Comparison of ENCODE assay signal across 8 cellular contexts in the genomic region with DNA sequence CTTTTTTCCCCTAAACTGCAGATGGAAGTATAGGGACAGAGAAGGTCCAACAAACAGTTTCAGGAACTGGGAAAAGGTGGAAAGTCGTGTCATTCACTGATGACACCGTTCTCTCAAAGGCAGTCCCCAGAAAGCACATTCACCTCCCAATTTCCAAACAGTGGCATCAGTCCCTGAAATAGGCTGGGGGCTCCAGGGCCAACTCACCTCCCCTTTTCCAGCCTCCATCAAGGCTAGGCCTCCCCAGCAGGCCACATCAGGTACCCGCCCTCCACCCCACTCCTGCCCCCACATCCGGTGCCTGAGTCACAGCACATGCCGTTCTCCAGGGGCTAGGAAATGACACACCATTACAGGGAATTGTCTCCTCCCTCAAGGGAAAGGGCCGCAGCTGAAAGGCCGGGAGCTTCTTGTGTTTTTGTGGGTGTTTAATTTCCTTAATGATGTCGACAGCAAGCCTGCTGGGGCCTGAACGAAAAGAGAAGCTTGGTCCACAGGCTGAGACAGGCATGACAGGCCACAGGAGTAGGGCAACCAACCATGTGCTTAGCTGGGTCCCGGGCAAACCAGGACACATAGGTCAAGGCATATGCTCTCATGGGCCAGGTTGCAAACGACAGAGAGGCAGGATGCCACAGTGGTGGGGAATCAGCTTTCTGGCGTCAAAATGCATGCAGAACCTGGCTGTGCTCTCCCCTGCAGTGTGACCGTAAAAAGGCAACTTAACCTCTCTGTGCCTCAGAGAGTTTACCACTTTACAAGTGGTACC. TPM values are rescaled to one million over a fixed set of nuclear protein-coding genes. Genes with fewer than 3 reads are reported as not detected.
A peak's percentile ranks its signal among the peaks of the same experiment; 100 is the strongest.
DNase-seq lines count a peak whose midpoint lies in the region; ATAC-seq and TF ChIP-seq lines count a peak whose summit lies in the region.

No MANE protein-coding gene starts in this region.

- H2BK12ac ChIP-seq in trophoblast cell (ENCODE audit: low read length), result peak overlapping the region; percentile 95

- peak; percentile 49 to 54 for TF ChIP-seq POLR2A in tibial nerve (IDR thresholded peaks at IDR 0.05)

- H3K27me3 Mint-ChIP-seq in activated naive CD4-positive, alpha-beta T cell treated with anti-CD3 and anti-CD28 coated beads, Interleukin-2, amount 10 ng/mL, durations not matched to agents 7 days and 5 days, result no peaks in the 10 kb centered on the region
- peaks cover 4% of the 10 kb centered on the region for H3K27me3 Mint-ChIP-seq in glutamatergic neuron (ENCODE audit: unreplicated experiment)

- H4K12ac ChIP-seq in trophoblast cell (ENCODE audit: low read depth, low read length), result peak overlapping the region; percentile 40

- no peak for ATAC-seq in HG03460 (IDR thresholded peaks at IDR 0.05; ENCODE audit: unreplicated experiment)
- no peak for ATAC-seq in HG03139 (IDR thresholded peaks at IDR 0.05; ENCODE audit: unreplicated experiment)

- H4K8ac ChIP-seq in trophoblast cell (ENCODE audit: low read depth, low read length), result peak overlapping the region; percentile 85

- TF ChIP-seq CTCF in glutamatergic neuron (IDR thresholded peaks at IDR 0.05; ENCODE audit: partially characterized antibody, unreplicated experiment) (no peak), tibial nerve (IDR thresholded peaks at IDR 0.05) (peak in 1 of 5 experiments; percentile 27)

- H3K4me3 ChIP-seq in SJSA1, result no peak overlapping the region
- no peak overlapping the region for H3K4me3 ChIP-seq in trophoblast cell (ENCODE audit: low read depth, low read length)
- H3K4me3 ChIP-seq in tibial nerve, result peak overlapping the region in 1 of 4 donors; percentile 43

- H3K4me1 ChIP-seq in SJSA1 (replicated peaks) (peaks cover 64% of the 10 kb centered on the region), trophoblast cell (ENCODE audit: control insufficient read depth in 1 of 2, insufficient read depth in 2 of 2, low read length in 2 of 2) (peaks cover 49 to 62% of the 10 kb centered on the region in 2 experiments), tibial nerve (peaks cover 11 to 78% (median 71%) of the 10 kb centered on the region in 4 donors)

- peaks cover 25% of the 10 kb centered on the region for H3K36me3 Mint-ChIP-seq in activated naive CD4-positive, alpha-beta T cell treated with anti-CD3 and anti-CD28 coated beads, Interleukin-2, amount 10 ng/mL, durations not matched to agents 7 days and 5 days
- no peaks in the 10 kb centered on the region for H3K36me3 Mint-ChIP-seq in glutamatergic neuron (ENCODE audit: unreplicated experiment)

- H2BK5ac ChIP-seq in trophoblast cell (ENCODE audit: low read depth, low read length, poor library complexity), result peak overlapping the region; percentile 98

- peak overlapping the region; percentile 28 for H3K23ac ChIP-seq in trophoblast cell (ENCODE audit: low read length)

- peak overlapping the region; percentile 88 for H3K14ac ChIP-seq in trophoblast cell (ENCODE audit: low read length)

- peak overlapping the region; percentile 98 for H4K91ac ChIP-seq in trophoblast cell (ENCODE audit: low read depth, low read length)

- peaks cover 23% of the 10 kb centered on the region for H3K79me2 ChIP-seq in trophoblast cell (ENCODE audit: control insufficient read depth, insufficient read depth, low read length, poor library complexity)

- no CpG with 5 or more reads among the region's 13 CpGs for WGBS in trophoblast cell (ENCODE audit: extremely low coverage, insufficient coverage, insufficient read length)
- 24 to 26% methylated on average over 12 to 13 of the region's 13 CpGs for WGBS in tibial nerve, 2 donors

- H3K4me2 ChIP-seq in trophoblast cell (ENCODE audit: low read length), result peak overlapping the region; percentile 37

- H3K27ac Mint-ChIP-seq in activated naive CD4-positive, alpha-beta T cell treated with anti-CD3 and anti-CD28 coated beads, Interleukin-2, amount 10 ng/mL, durations not matched to agents 7 days and 5 days, result peak overlapping the region; percentile 86
- H3K27ac Mint-ChIP-seq in glutamatergic neuron (ENCODE audit: unreplicated experiment), result peak overlapping the region; percentile 97

- H3K36me3 ChIP-seq in SJSA1, result peaks cover 19% of the 10 kb centered on the region
- H3K36me3 ChIP-seq in trophoblast cell (ENCODE audit: control insufficient read depth in 1 of 2, insufficient read depth in 2 of 2, low read length in 2 of 2), result no peaks in the 10 kb centered on the region
- no peaks in the 10 kb centered on the region for H3K36me3 ChIP-seq in tibial nerve

- H3K4me1 Mint-ChIP-seq in activated naive CD4-positive, alpha-beta T cell treated with anti-CD3 and anti-CD28 coated beads, Interleukin-2, amount 10 ng/mL, durations not matched to agents 7 days and 5 days, result peaks cover 72% of the 10 kb centered on the region
- peaks cover 54% of the 10 kb centered on the region for H3K4me1 Mint-ChIP-seq in glutamatergic neuron (ENCODE audit: low read depth, unreplicated experiment)

- DNase-seq in H4 (ENCODE audit: low spot score) (peak; percentile 94), SJSA1 (ENCODE audit: low read depth in 1 of 2, low spot score in 2 of 2) (peak; percentile 91 to 95), glutamatergic neuron (peak; percentile 74), trophoblast cell (peak; percentile 70), tibial nerve (ENCODE audit: low spot score in 2 of 2) (peak; percentile 56 to 72)
- peak; percentile 62 for DNase-seq in activated naive CD4-positive, alpha-beta T cell treated with anti-CD3 and anti-CD28 coated beads, Interleukin-2, amount 10 ng/mL, durations not matched to agents 7 days and 5 days

- peak; percentile 94 to 98 for TF ChIP-seq EP300 in tibial nerve (IDR thresholded peaks at IDR 0.05)

- peak overlapping the region; percentile 10 for H3K4me3 Mint-ChIP-seq in activated naive CD4-positive, alpha-beta T cell treated with anti-CD3 and anti-CD28 coated beads, Interleukin-2, amount 10 ng/mL, durations not matched to agents 7 days and 5 days
- peak overlapping the region; percentile 85 for H3K4me3 Mint-ChIP-seq in glutamatergic neuron (ENCODE audit: unreplicated experiment)

- peak overlapping the region; percentile 13 for H3K9ac ChIP-seq in trophoblast cell (ENCODE audit: low read length)

- peaks cover 64% of the 10 kb centered on the region for H3K79me1 ChIP-seq in trophoblast cell (ENCODE audit: low read length)

- H3K27ac ChIP-seq in SJSA1 (peak overlapping the region; percentile 93), trophoblast cell (ENCODE audit: low read depth, low read length) (peak overlapping the region; percentile 99), tibial nerve (peak overlapping the region; percentile 86 to 100 (median 96))

- peak overlapping the region; percentile 95 for H3K4ac ChIP-seq in trophoblast cell (ENCODE audit: low read depth, low read length)

- peak overlapping the region; percentile 85 for H2AK5ac ChIP-seq in trophoblast cell (ENCODE audit: low read length)

- H3K9me3 ChIP-seq in SJSA1 (replicated peaks) (0 out of 2 replicates have a peak, but pooled peaks cover 4% of the 10 kb centered on the region), trophoblast cell (ENCODE audit: insufficient read depth, low read depth, low read length) (no peaks in the 10 kb centered on the region), tibial nerve (no peaks in the 10 kb centered on the region)

- peak overlapping the region; percentile 66 for H2AFZ ChIP-seq in trophoblast cell (ENCODE audit: insufficient read depth, low read length, poor library complexity)

- H3K9me3 Mint-ChIP-seq in activated naive CD4-positive, alpha-beta T cell treated with anti-CD3 and anti-CD28 coated beads, Interleukin-2, amount 10 ng/mL, durations not matched to agents 7 days and 5 days, result no peaks in the 10 kb centered on the region
- peaks cover 9% of the 10 kb centered on the region for H3K9me3 Mint-ChIP-seq in glutamatergic neuron (ENCODE audit: unreplicated experiment)

- peak overlapping the region; percentile 98 for H2BK120ac ChIP-seq in trophoblast cell (ENCODE audit: insufficient read depth, low read length, poor library complexity)

- CTCF ChIA-PET in activated naive CD4-positive, alpha-beta T cell treated with anti-CD3 and anti-CD28 coated beads, Interleukin-2, amount 10 ng/mL, durations not matched to agents 7 days and 5 days (lab: Charles Lee), result interaction anchor here (1.2 to 1.9 kb wide), 2 partner anchors 44 to 67 kb away, joined by 4 to 5 read pairs; no protein-coding TSS in a partner anchor

- H3K18ac ChIP-seq in trophoblast cell (ENCODE audit: low read length), result peak overlapping the region; percentile 93

- H3K27me3 ChIP-seq in SJSA1 (replicated peaks) (no peaks in the 10 kb centered on the region), trophoblast cell (ENCODE audit: insufficient read depth, low read length) (no peaks in the 10 kb centered on the region), tibial nerve (no peaks in the 10 kb centered on the region)

RNA-seq across cellular contexts. Expression of gene ZMYND8, which starts 39.2 kb away (rescaled TPM):
- total RNA-seq in H4 (2014; rRNA removed; shearing (Covaris generic)), result 9.0 and 11.7 TPM in 2 replicates
- 6.0 and 13.5 TPM in 2 replicates for total RNA-seq in SJSA1 (2014; rRNA removed; shearing (Covaris generic))
- total RNA-seq in glutamatergic neuron (ENCODE audit: unreplicated experiment), result 116 TPM
- 44.5 and 45.1 TPM in 2 replicates for polyA plus RNA-seq in trophoblast cell (2013)
- total RNA-seq in tibial nerve, result 10 to 100 TPM; 45.3 to 69.9 (median 49.8) TPM
